In genomic region chr19:46404039-46404883, GRCh38 we compare ENCODE assay signal across 8 cellular contexts. TPM values are rescaled to one million over a fixed set of nuclear protein-coding genes. Genes with fewer than 3 reads are reported as not detected.
DNase-seq lines count a peak whose midpoint lies in the region; ATAC-seq and TF ChIP-seq lines count a peak whose summit lies in the region.

No MANE protein-coding gene starts in this region.

- in situ Hi-C loops in astrocyte of the spinal cord (cut with HindIII; ENCODE audit: low sequenced_read_pairs), result no loop called here

- H3K4me1 ChIP-seq in spleen, result peaks cover 6 to 38% (median 20%) of the 10 kb centered on the region in 6 donors

- TF ChIP-seq POLR2A in spleen (IDR thresholded peaks at IDR 0.05), result no peak

- no peak overlapping the region for H3K27ac Mint-ChIP-seq in activated CD8-positive, alpha-beta T cell treated with anti-CD3 and anti-CD28 coated beads for 36 hours
- no peak overlapping the region for H3K27ac Mint-ChIP-seq in activated CD8-positive, alpha-beta T cell treated with anti-CD3 and anti-CD28 coated beads, Interleukin-2, amount 10 ng/mL, durations not matched to agents 7 days and 5 days

- DNase-seq in activated CD8-positive, alpha-beta T cell treated with anti-CD3 and anti-CD28 coated beads for 36 hours, result no peak
- no peak for DNase-seq in activated CD8-positive, alpha-beta T cell treated with anti-CD3 and anti-CD28 coated beads, Interleukin-2, amount 10 ng/mL, durations not matched to agents 7 days and 5 days
- DNase-seq in astrocyte of the spinal cord (ENCODE audit: low read depth, low spot score) (peak; percentile 34), iPS-NIHi7 (ENCODE audit: extremely low spot score) (peak; percentile 62), spleen (peak; percentile 61), HEK293T (ENCODE audit: extremely low spot score) (no peak), activated gamma-delta T cell treated with Interleukin-2 at 50 U/mL for 16 hours (no peak), SKM-1 treated with dmso at 0.1 percent for 144 hours (lab: John Stamatoyannopoulos, UW; ENCODE audit: unreplicated experiment) (no peak)

- peaks cover 13% of the 10 kb centered on the region for H3K4me1 Mint-ChIP-seq in activated CD8-positive, alpha-beta T cell treated with anti-CD3 and anti-CD28 coated beads for 36 hours (ENCODE audit: low read depth)
- peaks cover 15% of the 10 kb centered on the region for H3K4me1 Mint-ChIP-seq in activated CD8-positive, alpha-beta T cell treated with anti-CD3 and anti-CD28 coated beads, Interleukin-2, amount 10 ng/mL, durations not matched to agents 7 days and 5 days (ENCODE audit: low read depth)

- intact Hi-C loops in activated CD8-positive, alpha-beta T cell treated with anti-CD3 and anti-CD28 coated beads for 36 hours (cut with micrococcal nuclease), result no loop called here
- intact Hi-C loops in spleen (cut with DNase I; ENCODE audit: low total_unique reads), result no loop called here

- no peak for ATAC-seq in activated CD8-positive, alpha-beta T cell treated with anti-CD3 and anti-CD28 coated beads for 36 hours
- ATAC-seq in activated CD8-positive, alpha-beta T cell treated with anti-CD3 and anti-CD28 coated beads, Interleukin-2, amount 10 ng/mL, durations not matched to agents 7 days and 5 days, result no peak

- POLR2A ChIA-PET in activated CD8-positive, alpha-beta T cell treated with anti-CD3 and anti-CD28 coated beads for 36 hours (lab: Charles Lee), result no interaction called here
- POLR2A ChIA-PET in activated CD8-positive, alpha-beta T cell treated with anti-CD3 and anti-CD28 coated beads, Interleukin-2, amount 10 ng/mL, durations not matched to agents 7 days and 5 days (lab: Charles Lee), result no interaction called here
- POLR2A ChIA-PET in HEK293T (lab: Yijun Ruan, JAX), result interaction anchor here (1.3 kb wide), 1 partner anchor 9 kb away, joined by 5 read pairs; the partner anchor contains the start of gene CCDC8

- peak overlapping the region in 3 of 8 donors; percentile 32 to 44 (median 42) for H3K27ac ChIP-seq in spleen

- H3K27me3 Mint-ChIP-seq in activated CD8-positive, alpha-beta T cell treated with anti-CD3 and anti-CD28 coated beads for 36 hours, result peaks cover 56% of the 10 kb centered on the region
- peaks cover 55% of the 10 kb centered on the region for H3K27me3 Mint-ChIP-seq in activated CD8-positive, alpha-beta T cell treated with anti-CD3 and anti-CD28 coated beads, Interleukin-2, amount 10 ng/mL, durations not matched to agents 7 days and 5 days (ENCODE audit: low read depth)

- H3K9me3 Mint-ChIP-seq in activated CD8-positive, alpha-beta T cell treated with anti-CD3 and anti-CD28 coated beads for 36 hours, result no peaks in the 10 kb centered on the region
- no peaks in the 10 kb centered on the region for H3K9me3 Mint-ChIP-seq in activated CD8-positive, alpha-beta T cell treated with anti-CD3 and anti-CD28 coated beads, Interleukin-2, amount 10 ng/mL, durations not matched to agents 7 days and 5 days (ENCODE audit: insufficient read depth)

- H3K36me3 Mint-ChIP-seq in activated CD8-positive, alpha-beta T cell treated with anti-CD3 and anti-CD28 coated beads for 36 hours (ENCODE audit: low read depth), result no peaks in the 10 kb centered on the region
- no peaks in the 10 kb centered on the region for H3K36me3 Mint-ChIP-seq in activated CD8-positive, alpha-beta T cell treated with anti-CD3 and anti-CD28 coated beads, Interleukin-2, amount 10 ng/mL, durations not matched to agents 7 days and 5 days (ENCODE audit: low read depth)

- peaks cover 0 to 98% (median 46%) of the 10 kb centered on the region in 7 donors for H3K27me3 ChIP-seq in spleen (replicated peaks in 1 of 7)

- H3K36me3 ChIP-seq in spleen, result no peaks in the 10 kb centered on the region

- H3K4me3 ChIP-seq in astrocyte of the spinal cord (ENCODE audit: low read depth, low read length) (peak overlapping the region; percentile 22), spleen (peak overlapping the region; percentile 12 to 50 (median 24))

- peak overlapping the region; percentile 47 for H3K4me3 Mint-ChIP-seq in activated CD8-positive, alpha-beta T cell treated with anti-CD3 and anti-CD28 coated beads for 36 hours
- H3K4me3 Mint-ChIP-seq in activated CD8-positive, alpha-beta T cell treated with anti-CD3 and anti-CD28 coated beads, Interleukin-2, amount 10 ng/mL, durations not matched to agents 7 days and 5 days, result no peak overlapping the region

- 4 to 12% (median 5%) methylated on average over 29 to 42 of the region's 42 CpGs for whole genome bisulfite sequencing in spleen, 5 donors

- CTCF ChIA-PET in activated CD8-positive, alpha-beta T cell treated with anti-CD3 and anti-CD28 coated beads for 36 hours (lab: Charles Lee), result interaction anchor here (0.6 to 7.4 kb wide), 11 partner anchors 8 to 1559 kb away, joined by 3 to 47 read pairs (median 5); partner anchors contain the start of gene PPP5C
- CTCF ChIA-PET in activated CD8-positive, alpha-beta T cell treated with anti-CD3 and anti-CD28 coated beads, Interleukin-2, amount 10 ng/mL, durations not matched to agents 7 days and 5 days (lab: Charles Lee), result interaction anchor here (0.8 to 2.9 kb wide), 5 partner anchors 47 to 257 kb away, joined by 3 to 17 read pairs (median 5); no protein-coding TSS in a partner anchor
- CTCF ChIA-PET in HEK293T (lab: Yijun Ruan, JAX), result interaction anchor here (0.6 kb wide), 1 partner anchor 58 kb away, joined by 4 read pairs; no protein-coding TSS in a partner anchor

- H3K9me3 ChIP-seq in spleen, result no peaks in the 10 kb centered on the region

- no peak for TF ChIP-seq CTCF in activated CD8-positive, alpha-beta T cell treated with anti-CD3 and anti-CD28 coated beads for 36 hours (IDR thresholded peaks at IDR 0.05)
- TF ChIP-seq CTCF in astrocyte of the spinal cord (IDR thresholded peaks at IDR 0.05; ENCODE audit: low read depth, low read length), result peak; percentile 41
- peak in 3 of 11 experiments; percentile 11 to 30 (median 21) for TF ChIP-seq CTCF in spleen (IDR thresholded peaks at IDR 0.05 in 8 of 11, conservative IDR thresholded peaks at IDR 0.05 in 3 of 11)

TF ChIP-seq in HEK293T, 16 proteins besides CTCF, POLR2A, EP300 and RAD21:
- TF ChIP-seq ZNF384 (IDR thresholded peaks at IDR 0.05) (no peak), ARNT (IDR thresholded peaks at IDR 0.05) (no peak), CTBP1 (IDR thresholded peaks at IDR 0.05; ENCODE audit: borderline replicate concordance) (no peak), HDGF (IDR thresholded peaks at IDR 0.05; ENCODE audit: borderline replicate concordance) (no peak), SP1 (IDR thresholded peaks at IDR 0.05) (no peak), FOXK2 (IDR thresholded peaks at IDR 0.05) (no peak), FOXM1 (IDR thresholded peaks at IDR 0.05; ENCODE audit: borderline replicate concordance) (no peak)
- TF ChIP-seq, protein P1, sequence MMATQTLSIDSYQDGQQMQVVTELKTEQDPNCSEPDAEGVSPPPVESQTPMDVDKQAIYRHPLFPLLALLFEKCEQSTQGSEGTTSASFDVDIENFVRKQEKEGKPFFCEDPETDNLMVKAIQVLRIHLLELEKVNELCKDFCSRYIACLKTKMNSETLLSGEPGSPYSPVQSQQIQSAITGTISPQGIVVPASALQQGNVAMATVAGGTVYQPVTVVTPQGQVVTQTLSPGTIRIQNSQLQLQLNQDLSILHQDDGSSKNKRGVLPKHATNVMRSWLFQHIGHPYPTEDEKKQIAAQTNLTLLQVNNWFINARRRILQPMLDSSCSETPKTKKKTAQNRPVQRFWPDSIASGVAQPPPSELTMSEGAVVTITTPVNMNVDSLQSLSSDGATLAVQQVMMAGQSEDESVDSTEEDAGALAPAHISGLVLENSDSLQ (IDR thresholded peaks at IDR 0.05), result no peak

RNA-seq across cellular contexts. Expression of gene CCDC8, which starts 9.1 kb away (rescaled TPM):
- total RNA-seq in activated CD8-positive, alpha-beta T cell treated with anti-CD3 and anti-CD28 coated beads for 36 hours, result not detected
- not detected for total RNA-seq in activated CD8-positive, alpha-beta T cell treated with anti-CD3 and anti-CD28 coated beads, Interleukin-2, amount 10 ng/mL, durations not matched to agents 7 days and 5 days
- 1 to 10 TPM; 1.7 to 4.4 (median 2.6) TPM for total RNA-seq in spleen
- 1 to 10 TPM in 2 of 3 donors, under 1 TPM in 1; 0.46 to 1.2 (median 1.1) TPM for polyA plus RNA-seq in spleen

RNA-seq across cellular contexts. Expression of gene PNMA8C, which starts 24.5 kb away (rescaled TPM):
- total RNA-seq in activated CD8-positive, alpha-beta T cell treated with anti-CD3 and anti-CD28 coated beads for 36 hours, result not detected
- total RNA-seq in activated CD8-positive, alpha-beta T cell treated with anti-CD3 and anti-CD28 coated beads, Interleukin-2, amount 10 ng/mL, durations not matched to agents 7 days and 5 days, result under 1 TPM in 1 of 2 experiments, not detected in 1; 0.08 TPM
- not detected for total RNA-seq in spleen
- under 1 TPM in 1 of 3 donors, not detected in 2; 0.03 TPM for polyA plus RNA-seq in spleen

RNA-seq across cellular contexts. Expression of gene PPP5C, which starts 57.4 kb away (rescaled TPM):
- total RNA-seq in activated CD8-positive, alpha-beta T cell treated with anti-CD3 and anti-CD28 coated beads for 36 hours, result 100 to 1,000 TPM; 108 to 111 TPM
- 100 to 1,000 TPM; 118 to 126 TPM for total RNA-seq in activated CD8-positive, alpha-beta T cell treated with anti-CD3 and anti-CD28 coated beads, Interleukin-2, amount 10 ng/mL, durations not matched to agents 7 days and 5 days
- 10 to 100 TPM; 61.1 to 87.3 (median 74.2) TPM for total RNA-seq in spleen
- polyA plus RNA-seq in spleen, result 10 to 100 TPM; 26.5 to 67.5 (median 29.8) TPM

Comparison
In these comparisons a context has a peak if more than half of its experiments do, and no peak if none do; other contexts are left out.
1. DNase-seq: peak in astrocyte of the spinal cord (single experiment), iPS-NIHi7 (single experiment) and spleen (single experiment); none in activated CD8-positive, alpha-beta T cell treated with anti-CD3 and anti-CD28 coated beads for 36 hours (single experiment), activated CD8-positive, alpha-beta T cell treated with anti-CD3 and anti-CD28 coated beads, Interleukin-2, amount 10 ng/mL, durations not matched to agents 7 days and 5 days (single experiment), HEK293T (single experiment), activated gamma-delta T cell treated with Interleukin-2 at 50 U/mL for 16 hours (single experiment) and SKM-1 treated with dmso at 0.1 percent for 144 hours (single experiment).